8 cellular contexts compared by ENCODE assay signal in the genomic region with DNA sequence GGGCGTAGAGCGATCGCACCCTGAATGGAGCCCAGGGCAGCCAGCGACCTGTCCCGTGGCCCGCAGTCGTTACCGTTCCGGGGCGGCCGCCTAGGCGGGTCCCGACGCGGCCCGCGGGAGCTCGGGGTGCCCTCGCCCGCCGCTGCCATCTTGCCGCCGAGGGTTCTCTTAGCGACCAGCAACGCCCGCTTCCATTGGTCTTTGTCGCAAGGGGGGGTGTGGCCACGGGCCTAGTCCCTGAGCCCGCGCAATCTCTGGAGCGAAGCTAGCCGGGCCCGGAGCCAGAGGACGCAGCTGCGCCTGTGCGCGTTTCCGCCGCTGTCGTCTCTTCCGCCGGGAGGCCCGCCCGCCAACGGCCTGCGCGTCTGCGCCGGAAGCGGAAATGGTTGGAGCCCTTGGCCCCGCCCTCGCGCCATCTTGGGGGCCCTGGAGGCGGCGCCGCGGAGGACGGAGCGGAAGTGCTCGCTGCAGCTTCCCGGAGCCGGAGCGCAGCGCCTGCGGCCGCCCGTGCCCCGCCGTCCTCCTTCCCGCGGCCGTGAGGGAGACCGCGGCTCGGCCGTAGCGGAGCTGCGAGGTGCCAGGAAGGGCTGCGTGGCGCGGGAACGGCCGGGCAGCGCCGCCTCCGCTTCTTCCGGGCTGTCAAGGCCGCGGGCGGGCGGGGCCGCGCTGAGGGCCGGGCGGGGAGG. TPM values are rescaled to one million over a fixed set of nuclear protein-coding genes. Genes with fewer than 3 reads are reported as not detected.
DNase-seq lines count a peak whose midpoint lies in the region; ATAC-seq and TF ChIP-seq lines count a peak whose summit lies in the region.

MORN1 (minus strand) TSS at position 170 of the 686 bp plus-strand sequence; CDS start at position 149, 21 bp downstream.
RER1 (plus strand) TSS at position 457 of the 686 bp plus-strand sequence. CDS start 3,950 bp downstream, outside the sequence.

- ATAC-seq in HG03432 (IDR thresholded peaks at IDR 0.05; ENCODE audit: unreplicated experiment), result peak; percentile 91

- DNase-seq in Ammon's horn (ENCODE audit: low spot score) (peak; percentile 99), NCI-H460 (ENCODE audit: extremely low read depth, low read depth) (peak; percentile 96), cerebellum (ENCODE audit: low spot score) (peak; percentile 99), islet precursor cell (peak; percentile 99)
- DNase-seq in activated CD4-positive, alpha-beta T cell treated with anti-CD3 and anti-CD28 coated beads for 1 hour, result peak; percentile 98
- DNase-seq in stimulated activated CD4-positive, alpha-beta T cell treated with anti-CD3 and anti-CD28 coated beads, Interleukin-12 subunit alpha, Interleukin-12 subunit beta, amount 100 ng/mL, for 4 hours, result peak; percentile 98

- peak; percentile 85 for TF ChIP-seq POLR2A in GM19193 (IDR thresholded peaks at IDR 0.05; ENCODE audit: extremely low read depth, insufficient read depth, insufficient read length)

RNA-seq across cellular contexts. Expression of gene MORN1, which starts in this region (rescaled TPM):
- total RNA-seq in NCI-H460 (2014; rRNA removed; shearing (Covaris generic)), result 8.9 and 12.2 TPM in 2 replicates
- 17.7 and 20.9 TPM in 2 replicates for polyA plus RNA-seq in NCI-H460 (2014; cell fraction: nucleus; rRNA removed)
- 18.0 TPM for total RNA-seq in cerebellum

RNA-seq across cellular contexts. Expression of gene RER1, which starts in this region (rescaled TPM):
- total RNA-seq in NCI-H460 (2014; rRNA removed; shearing (Covaris generic)), result 80.9 and 108 TPM in 2 replicates
- polyA plus RNA-seq in NCI-H460 (2014; cell fraction: nucleus; rRNA removed), result 65.5 and 86.5 TPM in 2 replicates
- 32.4 TPM for total RNA-seq in cerebellum

Comparison
In these comparisons a context has a peak if more than half of its experiments do, and no peak if none do; other contexts are left out.
1. Peak in every context shown above with its lines: DNase-seq and ATAC-seq.